In genomic region chr19:50189326-50189725, GRCh38 we compare ENCODE assay signal across 14 cellular contexts. TPM values are rescaled to one million over a fixed set of nuclear protein-coding genes. Genes with fewer than 3 reads are reported as not detected.
DNase-seq lines count a peak whose midpoint lies in the region; TF ChIP-seq lines count a peak whose summit lies in the region.
"Had no signal": no experiment of that assay in that cellular context is flagged by ENCODE, and none has a peak within 500 bp of the region (broad histone marks: within the 10 kb centered on the region; RNA-seq: fewer than 3 reads in every experiment).

No MANE protein-coding gene starts in this region.

- DNase-seq in Peyer's patch: peak in 1 of 3 donors; percentile 65
- no peak for DNase-seq in NCI-H82 (lab: John Stamatoyannopoulos, UW)
- DNase-seq in Ammon's horn (ENCODE audit: low spot score): no peak
- no peak for DNase-seq in 8988T
- DNase-seq in activated T-helper 2 cell treated with anti-CD3 and anti-CD28 coated beads, Interferon-gamma antibody, Interleukin-2, Interleukin-4, amounts not matched to agents 10 μg/mL and 5 μg/mL and 100 μg/mL, durations not matched to agents 14 hours and 24 hours and 36 hours (ENCODE audit: low spot score): no peak
- DNase-seq: Caco-2; CD8-positive, alpha-beta memory T cell; GF-D8; GM23248; IMR-90 had no signal

- peak; percentile 60 to 76 for TF ChIP-seq POLR2A in Peyer's patch (IDR thresholded peaks at IDR 0.05)

- H3K27ac Mint-ChIP-seq in activated T-helper 2 cell treated with anti-CD3 and anti-CD28 coated beads, Interferon-gamma antibody, Interleukin-2, Interleukin-4, amounts not matched to agents 10 μg/mL and 5 μg/mL and 100 μg/mL, durations not matched to agents 14 hours and 24 hours and 36 hours: no peak overlapping the region
- H3K27ac Mint-ChIP-seq: CD8-positive, alpha-beta memory T cell had no signal

- no peaks in the 10 kb centered on the region for H3K36me3 Mint-ChIP-seq in activated T-helper 2 cell treated with anti-CD3 and anti-CD28 coated beads, Interferon-gamma antibody, Interleukin-2, Interleukin-4, amounts not matched to agents 10 μg/mL and 5 μg/mL and 100 μg/mL, durations not matched to agents 14 hours and 24 hours and 36 hours (ENCODE audit: low read depth)

- H3K9me3 Mint-ChIP-seq in activated T-helper 2 cell treated with anti-CD3 and anti-CD28 coated beads, Interferon-gamma antibody, Interleukin-2, Interleukin-4, amounts not matched to agents 10 μg/mL and 5 μg/mL and 100 μg/mL, durations not matched to agents 14 hours and 24 hours and 36 hours: no peaks in the 10 kb centered on the region

- TF ChIP-seq CTCF in Peyer's patch (IDR thresholded peaks at IDR 0.05): no peak

- peak overlapping the region in 3 of 4 donors; percentile 81 to 99 (median 96) for H3K27ac ChIP-seq in Peyer's patch
- peak overlapping the region; percentile 88 for H3K27ac ChIP-seq in duodenal mucosa (ENCODE audit: low read depth, low read length)
- peak overlapping the region; percentile 86 for H3K27ac ChIP-seq in muscle layer of duodenum (ENCODE audit: low read length)
- H3K27ac ChIP-seq: BLaER1, GM23248 had no signal

- H3K4me3 ChIP-seq in Peyer's patch (peak overlapping the region in 3 of 4 donors; percentile 33 to 60 (median 54)), duodenal mucosa (ENCODE audit: low read depth in 1 of 2, low read length in 2 of 2) (peak overlapping the region; percentile 61 to 78), muscle layer of duodenum (ENCODE audit: low read depth in 1 of 2, low read length in 2 of 2) (peak overlapping the region in 1 of 2 donors; percentile 50)
- H3K4me3 ChIP-seq: BLaER1, GM23248 had no signal

- H3K4me3 Mint-ChIP-seq in activated T-helper 2 cell treated with anti-CD3 and anti-CD28 coated beads, Interferon-gamma antibody, Interleukin-2, Interleukin-4, amounts not matched to agents 10 μg/mL and 5 μg/mL and 100 μg/mL, durations not matched to agents 14 hours and 24 hours and 36 hours (ENCODE audit: low read depth): no peak overlapping the region
- H3K4me3 Mint-ChIP-seq: CD8-positive, alpha-beta memory T cell had no signal

- H3K4me1 ChIP-seq in Peyer's patch (peaks cover 0 to 15% (median 0%) of the 10 kb centered on the region in 4 donors), duodenal mucosa (ENCODE audit: control insufficient read depth in 1 of 2, insufficient read depth in 2 of 2, low read length in 2 of 2) (peaks cover 8% of the 10 kb centered on the region in 2 donors), muscle layer of duodenum (ENCODE audit: control insufficient read depth in 1 of 2, insufficient read depth in 2 of 2, low read length in 2 of 2) (peaks cover 0 to 3% of the 10 kb centered on the region in 2 donors)

- H3K4me1 Mint-ChIP-seq in activated T-helper 2 cell treated with anti-CD3 and anti-CD28 coated beads, Interferon-gamma antibody, Interleukin-2, Interleukin-4, amounts not matched to agents 10 μg/mL and 5 μg/mL and 100 μg/mL, durations not matched to agents 14 hours and 24 hours and 36 hours (ENCODE audit: low read depth): no peaks in the 10 kb centered on the region
- H3K4me1 Mint-ChIP-seq: CD8-positive, alpha-beta memory T cell had no signal

- intact Hi-C loops in activated T-helper 2 cell treated with anti-CD3 and anti-CD28 coated beads, Interferon-gamma antibody, Interleukin-2, Interleukin-4, amounts not matched to agents 10 μg/mL and 5 μg/mL and 100 μg/mL, durations not matched to agents 14 hours and 24 hours and 36 hours (cut with micrococcal nuclease): no loop called here

- H3K9ac ChIP-seq in duodenal mucosa (ENCODE audit: low read depth in 1 of 2, low read length in 2 of 2): peak overlapping the region; percentile 53 to 85
- H3K9ac ChIP-seq: BLaER1, GM23248 had no signal

- H3K27me3 ChIP-seq in Peyer's patch (no peaks in the 10 kb centered on the region), duodenal mucosa (ENCODE audit: control insufficient read depth in 1 of 2, insufficient read depth in 2 of 2, low read length in 2 of 2) (no peaks in the 10 kb centered on the region), muscle layer of duodenum (ENCODE audit: low read depth, low read length) (no peaks in the 10 kb centered on the region)
- H3K27me3 ChIP-seq: BLaER1 had no signal

- peaks cover 3% of the 10 kb centered on the region for H3K27me3 Mint-ChIP-seq in activated T-helper 2 cell treated with anti-CD3 and anti-CD28 coated beads, Interferon-gamma antibody, Interleukin-2, Interleukin-4, amounts not matched to agents 10 μg/mL and 5 μg/mL and 100 μg/mL, durations not matched to agents 14 hours and 24 hours and 36 hours (ENCODE audit: low read depth)

- H3K36me3 ChIP-seq in Peyer's patch (peaks cover 0 to 9% (median 0%) of the 10 kb centered on the region in 3 donors), duodenal mucosa (ENCODE audit: control insufficient read depth in 1 of 2, insufficient read depth in 2 of 2, low read length in 2 of 2) (peaks cover 3 to 4% of the 10 kb centered on the region in 2 donors), muscle layer of duodenum (ENCODE audit: control insufficient read depth in 1 of 2, insufficient read depth in 2 of 2, low read length in 2 of 2) (no peaks in the 10 kb centered on the region)
- H3K36me3 ChIP-seq: BLaER1 had no signal

- H3K9me3 ChIP-seq in Peyer's patch (no peaks in the 10 kb centered on the region), duodenal mucosa (ENCODE audit: control insufficient read depth in 1 of 2, low read length in 2 of 2) (no peaks in the 10 kb centered on the region), muscle layer of duodenum (ENCODE audit: control insufficient read depth in 1 of 2, low read length in 2 of 2) (no peaks in the 10 kb centered on the region)
- H3K9me3 ChIP-seq: BLaER1, Caco-2 had no signal

RNA-seq across cellular contexts. Expression of gene MYH14, which starts 14.1 kb away (rescaled TPM):
- 100 to 1,000 TPM; 139 to 475 (median 333) TPM for total RNA-seq in Peyer's patch
- total RNA-seq in activated T-helper 2 cell treated with anti-CD3 and anti-CD28 coated beads, Interferon-gamma antibody, Interleukin-2, Interleukin-4, amounts not matched to agents 10 μg/mL and 5 μg/mL and 100 μg/mL, durations not matched to agents 14 hours and 24 hours and 36 hours: not detected in 2 replicates
- total RNA-seq: CD8-positive, alpha-beta memory T cell; GM23248; IMR-90 had no signal

RNA-seq across cellular contexts. Expression of gene IZUMO2, which starts 26.2 kb away (rescaled TPM):
- total RNA-seq in Peyer's patch: not detected
- not detected in 2 replicates for total RNA-seq in activated T-helper 2 cell treated with anti-CD3 and anti-CD28 coated beads, Interferon-gamma antibody, Interleukin-2, Interleukin-4, amounts not matched to agents 10 μg/mL and 5 μg/mL and 100 μg/mL, durations not matched to agents 14 hours and 24 hours and 36 hours
- total RNA-seq: A673; Caco-2; CD8-positive, alpha-beta memory T cell; GM23248; IMR-90 had no signal

Comparison
In these comparisons a context has a peak if more than half of its experiments do, and no peak if none do; other contexts are left out.
1. RNA of gene MYH14, which starts 14.1 kb away (total RNA-seq): 139 to 475 TPM in Peyer's patch; not detected in activated T-helper 2 cell treated with anti-CD3 and anti-CD28 coated beads, Interferon-gamma antibody, Interleukin-2, Interleukin-4, amounts not matched to agents 10 μg/mL and 5 μg/mL and 100 μg/mL, durations not matched to agents 14 hours and 24 hours and 36 hours; every median in the first group is over 100 times any median in the second.
2. Peak in every context shown above with its lines, with median percentiles within 50 percentile points of each other: H3K27ac ChIP-seq.